13 cellular contexts compared by ENCODE assay signal in the genomic region with DNA sequence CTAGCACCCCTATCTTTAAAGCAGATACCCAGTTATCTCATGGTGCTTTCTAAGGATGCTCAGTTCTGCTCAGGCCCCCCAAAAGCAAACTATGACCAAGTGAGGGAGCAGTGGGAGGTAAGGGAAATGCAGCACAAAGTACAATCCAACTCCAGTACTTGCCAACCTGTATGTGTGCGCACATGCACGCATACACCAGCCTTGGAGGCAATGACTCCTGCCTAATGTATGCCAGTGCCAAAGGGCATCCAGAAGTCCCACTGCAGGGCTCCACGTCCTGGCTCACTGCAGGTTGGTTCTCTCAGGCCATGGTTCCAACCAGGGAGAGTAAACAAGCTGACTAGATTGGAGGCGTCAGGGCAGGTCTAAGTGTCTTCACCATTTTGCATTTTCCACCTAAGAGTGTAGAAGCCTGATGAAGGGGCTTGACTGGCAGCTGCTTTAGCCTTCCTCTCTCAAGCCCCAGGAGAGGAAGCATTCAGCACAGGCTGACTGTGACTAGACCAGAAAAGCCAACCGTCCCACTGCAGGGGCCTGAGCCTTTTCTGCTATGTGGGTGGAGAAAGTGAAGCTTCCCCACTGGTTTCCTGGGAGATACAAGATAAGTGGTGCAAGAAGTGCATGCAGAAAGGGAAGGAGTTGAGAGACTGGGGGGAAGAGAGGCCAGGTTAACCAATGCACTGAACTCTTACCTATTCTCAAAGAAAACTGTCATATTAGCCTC. TPM values are rescaled to one million over a fixed set of nuclear protein-coding genes. Genes with fewer than 3 reads are reported as not detected.
DNase-seq lines count a peak whose midpoint lies in the region; ATAC-seq and TF ChIP-seq lines count a peak whose summit lies in the region.
"Had no signal": no experiment of that assay in that cellular context is flagged by ENCODE, and none has a peak within 500 bp of the region (broad histone marks: within the 10 kb centered on the region; RNA-seq: fewer than 3 reads in every experiment).

No MANE protein-coding gene starts in this region.

- H3K4me1 Mint-ChIP-seq in activated T-helper 1 cell treated with anti-CD3 and anti-CD28 coated beads, Interleukin-12 subunit alpha, Interleukin-12 subunit beta, Interleukin-2, Interleukin-4 antibody, amounts not matched to agents 30 ng/mL and 10 ng/mL and 1 ng/mL, durations not matched to agents 14 hours and 24 hours and 36 hours (ENCODE audit: low read depth): peaks cover 64% of the 10 kb centered on the region
- H3K4me1 Mint-ChIP-seq in mesothelial cell of epicardium: peaks cover 21% of the 10 kb centered on the region

- no peaks in the 10 kb centered on the region for H3K4me1 ChIP-seq in prostate gland (replicated peaks)

- H3K4me3 ChIP-seq in HL-60 (replicated peaks; ENCODE audit: insufficient read depth, low read length) (no peak overlapping the region), prostate gland (no peak overlapping the region)

- no peaks in the 10 kb centered on the region for H3K27me3 Mint-ChIP-seq in activated T-helper 1 cell treated with anti-CD3 and anti-CD28 coated beads, Interleukin-12 subunit alpha, Interleukin-12 subunit beta, Interleukin-2, Interleukin-4 antibody, amounts not matched to agents 30 ng/mL and 10 ng/mL and 1 ng/mL, durations not matched to agents 14 hours and 24 hours and 36 hours (ENCODE audit: insufficient read depth)
- no peaks in the 10 kb centered on the region for H3K27me3 Mint-ChIP-seq in mesothelial cell of epicardium (ENCODE audit: low read depth)
- H3K27me3 Mint-ChIP-seq: IgD-negative memory B cell; stimulated activated memory B cell treated with anti-CD40 and anti-IgM and Interleukin-4, amounts not matched to agents 10 μg/mL and 1 μg/mL and 100 μg/mL, for 72 hours had no signal

- TF ChIP-seq CTCF in HL-60 (IDR thresholded peaks at IDR 0.05; ENCODE audit: insufficient read depth, low read length) (no peak), mesothelial cell of epicardium (IDR thresholded peaks at IDR 0.05; ENCODE audit: unreplicated experiment) (no peak), prostate gland (IDR thresholded peaks at IDR 0.05) (no peak)

- peak overlapping the region; percentile 58 for H3K27ac ChIP-seq in HL-60 (replicated peaks)
- H3K27ac ChIP-seq in prostate gland: no peak overlapping the region

- peak overlapping the region; percentile 60 for H3K4me3 Mint-ChIP-seq in activated T-helper 1 cell treated with anti-CD3 and anti-CD28 coated beads, Interleukin-12 subunit alpha, Interleukin-12 subunit beta, Interleukin-2, Interleukin-4 antibody, amounts not matched to agents 30 ng/mL and 10 ng/mL and 1 ng/mL, durations not matched to agents 14 hours and 24 hours and 36 hours
- H3K4me3 Mint-ChIP-seq in mesothelial cell of epicardium: no peak overlapping the region
- H3K4me3 Mint-ChIP-seq: stimulated activated memory B cell treated with anti-CD40 and anti-IgM and Interleukin-4, amounts not matched to agents 10 μg/mL and 1 μg/mL and 100 μg/mL, for 72 hours had no signal

- no peaks in the 10 kb centered on the region for H3K27me3 ChIP-seq in HL-60 (ENCODE audit: insufficient read depth, poor library complexity, severe bottlenecking)
- H3K27me3 ChIP-seq in prostate gland (replicated peaks; ENCODE audit: insufficient read depth): no peaks in the 10 kb centered on the region

- no peak for TF ChIP-seq POLR2A in prostate gland (IDR thresholded peaks at IDR 0.05)

- no peaks in the 10 kb centered on the region for H3K36me3 ChIP-seq in prostate gland

- DNase-seq in AML-193 (lab: John Stamatoyannopoulos, UW) (peak; percentile 68 to 72), HL-60 (ENCODE audit: low read depth in 1 of 2, low spot score in 1 of 2) (peak in 1 of 2 experiments; percentile 90), mesothelial cell of epicardium (ENCODE audit: low spot score in 2 of 2, unreplicated experiment in 2 of 2) (no peak), ecto neural progenitor cell (ENCODE audit: low spot score) (no peak), prostate gland (ENCODE audit: low spot score) (no peak)
- DNase-seq in activated T-helper 1 cell treated with anti-CD3 and anti-CD28 coated beads, Interleukin-12 subunit alpha, Interleukin-12 subunit beta, Interleukin-2, Interleukin-4 antibody, amounts not matched to agents 30 ng/mL and 10 ng/mL and 1 ng/mL, durations not matched to agents 14 hours and 24 hours and 36 hours (ENCODE audit: low spot score): no peak
- DNase-seq: SHP77 treated with DMSO at 0.1 percent for 48 hours had no signal

- H3K9me3 ChIP-seq in prostate gland: no peaks in the 10 kb centered on the region

- intact Hi-C loops in activated T-helper 1 cell treated with anti-CD3 and anti-CD28 coated beads, Interleukin-12 subunit alpha, Interleukin-12 subunit beta, Interleukin-2, Interleukin-4 antibody, amounts not matched to agents 30 ng/mL and 10 ng/mL and 1 ng/mL, durations not matched to agents 14 hours and 24 hours and 36 hours (cut with micrococcal nuclease): loop anchor here (1.0 kb wide), 1 partner anchor 8 kb away; the partner anchor contains the start of gene CYB561D1
- intact Hi-C loops in prostate gland (cut with DNase I): no loop called here

- no peaks in the 10 kb centered on the region for H3K9me3 Mint-ChIP-seq in activated T-helper 1 cell treated with anti-CD3 and anti-CD28 coated beads, Interleukin-12 subunit alpha, Interleukin-12 subunit beta, Interleukin-2, Interleukin-4 antibody, amounts not matched to agents 30 ng/mL and 10 ng/mL and 1 ng/mL, durations not matched to agents 14 hours and 24 hours and 36 hours
- H3K9me3 Mint-ChIP-seq in mesothelial cell of epicardium: no peaks in the 10 kb centered on the region
- H3K9me3 Mint-ChIP-seq: IgD-negative memory B cell; stimulated activated memory B cell treated with anti-CD40 and anti-IgM and Interleukin-4, amounts not matched to agents 10 μg/mL and 1 μg/mL and 100 μg/mL, for 72 hours had no signal

- ATAC-seq in GM21423 (IDR thresholded peaks at IDR 0.05; ENCODE audit: unreplicated experiment) (no peak), SK-N-SH treated with all-trans-retinoic acid at 6 μM for 48 hours (no peak)
- ATAC-seq: stimulated activated memory B cell treated with anti-CD40 and anti-IgM and Interleukin-4, amounts not matched to agents 10 μg/mL and 1 μg/mL and 100 μg/mL, for 72 hours had no signal

- peaks cover 26% of the 10 kb centered on the region for H3K36me3 Mint-ChIP-seq in activated T-helper 1 cell treated with anti-CD3 and anti-CD28 coated beads, Interleukin-12 subunit alpha, Interleukin-12 subunit beta, Interleukin-2, Interleukin-4 antibody, amounts not matched to agents 30 ng/mL and 10 ng/mL and 1 ng/mL, durations not matched to agents 14 hours and 24 hours and 36 hours (ENCODE audit: low read depth)
- no peaks in the 10 kb centered on the region for H3K36me3 Mint-ChIP-seq in mesothelial cell of epicardium
- H3K36me3 Mint-ChIP-seq: IgD-negative memory B cell had no signal

- peak overlapping the region; percentile 87 for H3K27ac Mint-ChIP-seq in activated T-helper 1 cell treated with anti-CD3 and anti-CD28 coated beads, Interleukin-12 subunit alpha, Interleukin-12 subunit beta, Interleukin-2, Interleukin-4 antibody, amounts not matched to agents 30 ng/mL and 10 ng/mL and 1 ng/mL, durations not matched to agents 14 hours and 24 hours and 36 hours
- peak overlapping the region; percentile 51 for H3K27ac Mint-ChIP-seq in mesothelial cell of epicardium
- H3K27ac Mint-ChIP-seq: stimulated activated memory B cell treated with anti-CD40 and anti-IgM and Interleukin-4, amounts not matched to agents 10 μg/mL and 1 μg/mL and 100 μg/mL, for 72 hours had no signal

- WGBS in prostate gland: 57% methylated on average over 5 of the region's 5 CpGs

TF ChIP-seq in SK-N-SH treated with all-trans-retinoic acid at 6 μM for 48 hours, 23 proteins besides CTCF, POLR2A, EP300 and RAD21:
- TF ChIP-seq GLIS3 (CRISPR knock-in tag; IDR thresholded peaks at IDR 0.05) (no peak), BACH2 (CRISPR knock-in tag; IDR thresholded peaks at IDR 0.05; ENCODE audit: borderline replicate concordance) (no peak), CSDC2 (CRISPR knock-in tag; IDR thresholded peaks at IDR 0.05) (no peak), OSR1 (CRISPR knock-in tag; IDR thresholded peaks at IDR 0.05) (no peak), ZNF565 (CRISPR knock-in tag; conservative IDR thresholded peaks at IDR 0.05; ENCODE audit: low read depth) (no peak), ZNF8 (CRISPR knock-in tag; IDR thresholded peaks at IDR 0.05) (no peak)

RNA-seq across cellular contexts. Expression of gene AMIGO1, which starts 7.7 kb away (rescaled TPM):
- 1.2 TPM in 2 replicates for total RNA-seq in activated T-helper 1 cell treated with anti-CD3 and anti-CD28 coated beads, Interleukin-12 subunit alpha, Interleukin-12 subunit beta, Interleukin-2, Interleukin-4 antibody, amounts not matched to agents 30 ng/mL and 10 ng/mL and 1 ng/mL, durations not matched to agents 14 hours and 24 hours and 36 hours
- total RNA-seq in mesothelial cell of epicardium (5.0 to 5.4 TPM (median 5.1 TPM) in 3 replicates), prostate gland (10 to 100 TPM in 1 of 2 donors, 1 to 10 TPM in 1; 9.5 to 13.2 TPM)

RNA-seq across cellular contexts. Expression of gene CYB561D1, which starts 7.9 kb away (rescaled TPM):
- total RNA-seq in activated T-helper 1 cell treated with anti-CD3 and anti-CD28 coated beads, Interleukin-12 subunit alpha, Interleukin-12 subunit beta, Interleukin-2, Interleukin-4 antibody, amounts not matched to agents 30 ng/mL and 10 ng/mL and 1 ng/mL, durations not matched to agents 14 hours and 24 hours and 36 hours: 12.6 and 13.4 TPM in 2 replicates
- total RNA-seq in mesothelial cell of epicardium (9.5 to 11.7 TPM (median 10.6 TPM) in 3 replicates), prostate gland (10 to 100 TPM; 12.0 to 12.3 TPM)

RNA-seq across cellular contexts. Expression of gene ATXN7L2, which starts 18.1 kb away (rescaled TPM):
- 17.4 and 18.0 TPM in 2 replicates for total RNA-seq in activated T-helper 1 cell treated with anti-CD3 and anti-CD28 coated beads, Interleukin-12 subunit alpha, Interleukin-12 subunit beta, Interleukin-2, Interleukin-4 antibody, amounts not matched to agents 30 ng/mL and 10 ng/mL and 1 ng/mL, durations not matched to agents 14 hours and 24 hours and 36 hours
- total RNA-seq in mesothelial cell of epicardium (13.8 to 14.9 TPM (median 13.8 TPM) in 3 replicates), prostate gland (10 to 100 TPM in 1 of 2 donors, 1 to 10 TPM in 1; 3.0 to 29.4 TPM)

RNA-seq across cellular contexts. Expression of gene SYPL2, which starts 35.5 kb away (rescaled TPM):
- total RNA-seq in activated T-helper 1 cell treated with anti-CD3 and anti-CD28 coated beads, Interleukin-12 subunit alpha, Interleukin-12 subunit beta, Interleukin-2, Interleukin-4 antibody, amounts not matched to agents 30 ng/mL and 10 ng/mL and 1 ng/mL, durations not matched to agents 14 hours and 24 hours and 36 hours: not detected in 2 replicates
- total RNA-seq in mesothelial cell of epicardium: 0.11 to 0.22 TPM (median 0.14 TPM) in 3 replicates
- 10 to 100 TPM in 1 of 2 donors, 1 to 10 TPM in 1; 1.3 to 48.1 TPM for total RNA-seq in prostate gland
- total RNA-seq: bronchial epithelial cell had no signal

RNA-seq across cellular contexts. Expression of gene GPR61, which starts 37.9 kb away (rescaled TPM):
- not detected in 2 replicates for total RNA-seq in activated T-helper 1 cell treated with anti-CD3 and anti-CD28 coated beads, Interleukin-12 subunit alpha, Interleukin-12 subunit beta, Interleukin-2, Interleukin-4 antibody, amounts not matched to agents 30 ng/mL and 10 ng/mL and 1 ng/mL, durations not matched to agents 14 hours and 24 hours and 36 hours
- not detected in 3 replicates for total RNA-seq in mesothelial cell of epicardium
- 1 to 10 TPM in 1 of 2 donors, not detected in 1; 1.2 TPM for total RNA-seq in prostate gland
- total RNA-seq: activated CD8-positive, alpha-beta memory T cell treated with anti-CD3 and anti-CD28 coated beads for 36 hours; bronchial epithelial cell had no signal

Comparison
In these comparisons a context has a peak if more than half of its experiments do, and no peak if none do; other contexts are left out.
1. DNase-seq: peak in AML-193 (2 of 2); none in activated T-helper 1 cell treated with anti-CD3 and anti-CD28 coated beads, Interleukin-12 subunit alpha, Interleukin-12 subunit beta, Interleukin-2, Interleukin-4 antibody, amounts not matched to agents 30 ng/mL and 10 ng/mL and 1 ng/mL, durations not matched to agents 14 hours and 24 hours and 36 hours (single experiment), mesothelial cell of epicardium (0 of 2), ecto neural progenitor cell (single experiment) and prostate gland (single experiment).